ENCODE assay signal across 13 cellular contexts in genomic region chr6:149558029-149558428, GRCh38.
"Had no signal": no experiment of that assay in that cellular context is flagged by ENCODE, and none has a peak within 500 bp of the region (broad histone marks: within the 10 kb centered on the region; RNA-seq: fewer than 3 reads in every experiment).

No MANE protein-coding gene starts in this region.

- H3K27ac ChIP-seq: colonic mucosa, coronary artery, dorsolateral prefrontal cortex, epithelial cell of prostate, esophagus muscularis mucosa, esophagus squamous epithelium, foreskin keratinocyte, gastrocnemius medialis, gastroesophageal sphincter, heart left ventricle, heart right ventricle had no signal

- H3K36me3 ChIP-seq: colonic mucosa, esophagus muscularis mucosa, esophagus squamous epithelium, gastrocnemius medialis, gastroesophageal sphincter, heart left ventricle, heart right ventricle had no signal

- H3K4me3 ChIP-seq: colonic mucosa, coronary artery, dorsolateral prefrontal cortex, esophagus muscularis mucosa, esophagus squamous epithelium, gastrocnemius medialis, gastroesophageal sphincter, heart left ventricle, heart right ventricle had no signal

- H3K4me1 ChIP-seq: colonic mucosa, esophagus muscularis mucosa, esophagus squamous epithelium, foreskin keratinocyte, gastrocnemius medialis, gastroesophageal sphincter, heart left ventricle, heart right ventricle had no signal

- H3K9me3 ChIP-seq: colonic mucosa, esophagus muscularis mucosa, esophagus squamous epithelium, gastrocnemius medialis, gastroesophageal sphincter, heart left ventricle, heart right ventricle had no signal

- ATAC-seq: effector memory CD8-positive, alpha-beta T cell; esophagus mucosa; foreskin keratinocyte; gastrocnemius medialis; gastroesophageal sphincter; heart left ventricle; heart right ventricle had no signal
